31 cellular contexts compared by ENCODE assay signal in the genomic region with DNA sequence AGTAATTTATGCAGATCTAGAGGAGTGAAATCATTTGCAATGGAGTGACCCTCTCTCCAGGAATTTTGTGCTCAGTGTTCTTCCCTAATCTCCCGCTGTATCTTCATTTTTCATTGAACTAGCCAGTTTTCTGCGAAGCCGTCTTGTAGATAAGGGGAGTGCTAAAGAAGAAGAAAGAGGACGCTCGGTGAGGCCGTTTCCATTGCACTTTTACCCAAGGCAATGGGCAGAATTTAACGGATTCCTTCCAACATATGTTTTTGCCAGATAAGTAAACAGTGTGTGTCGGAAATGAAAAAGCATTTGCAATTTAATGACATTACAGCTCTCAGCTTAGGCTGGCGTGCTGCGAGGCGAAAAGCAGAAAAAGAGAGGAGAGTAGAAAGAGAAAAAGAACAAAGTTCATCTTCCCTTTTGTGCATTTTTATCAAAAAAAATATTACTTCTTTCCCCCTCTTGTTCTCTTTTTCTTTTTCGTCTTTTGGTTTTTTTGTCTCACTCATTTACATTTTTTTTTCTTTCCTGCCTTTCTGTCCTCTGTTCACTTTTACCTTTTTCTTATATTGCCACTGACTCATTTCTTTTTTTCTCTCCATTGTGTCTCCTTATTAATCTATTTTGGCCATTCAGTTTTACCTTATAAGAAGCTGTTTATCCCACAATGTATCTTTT. TPM values are rescaled to one million over a fixed set of nuclear protein-coding genes. Genes with fewer than 3 reads are reported as not detected.
A peak's percentile ranks its signal among the peaks of the same experiment; 100 is the strongest.
DNase-seq lines count a peak whose midpoint lies in the region; ATAC-seq, FAIRE-seq and TF ChIP-seq lines count a peak whose summit lies in the region.
"Had no signal": no experiment of that assay in that cellular context is flagged by ENCODE, and none has a peak within 500 bp of the region (broad histone marks: within the 10 kb centered on the region; RNA-seq: fewer than 3 reads in every experiment).

No MANE protein-coding gene starts in this region.

- peak; percentile 93 for FAIRE-seq in K562 (lab: Jason Lieb, UNC)
- FAIRE-seq: D721Med, GM12891 had no signal

- no peak for TF ChIP-seq CTCF in GM23338 (conservative IDR thresholded peaks at IDR 0.05; ENCODE audit: low read depth in 2 of 2)
- TF ChIP-seq CTCF in K562 (IDR thresholded peaks at IDR 0.05 in 2 of 3, conservative IDR thresholded peaks at IDR 0.05 in 1 of 3; ENCODE audit: insufficient read depth in 2 of 3, low read depth in 1 of 3, low read length in 3 of 3), result no peak
- TF ChIP-seq CTCF in neural progenitor cell (IDR thresholded peaks at IDR 0.05), result no peak
- no peak for TF ChIP-seq CTCF in prostate gland (IDR thresholded peaks at IDR 0.05)

- H3K27me3 ChIP-seq in GM23338 (ENCODE audit: insufficient read depth) (no peaks in the 10 kb centered on the region), K562 (ENCODE audit: control insufficient read depth in 2 of 2, insufficient read depth in 2 of 2, low read length in 2 of 2) (no peaks in the 10 kb centered on the region), neural progenitor cell (no peaks in the 10 kb centered on the region), prostate gland (replicated peaks; ENCODE audit: insufficient read depth) (no peaks in the 10 kb centered on the region)
- H3K27me3 ChIP-seq: ovary, right atrium auricular region had no signal

- H4K20me1 ChIP-seq in GM23338 (replicated peaks; ENCODE audit: insufficient read depth) (no peaks in the 10 kb centered on the region), K562 (replicated peaks; ENCODE audit: control insufficient read depth, insufficient read depth, low read length) (no peaks in the 10 kb centered on the region), neural progenitor cell (ENCODE audit: low read depth) (no peaks in the 10 kb centered on the region)

- H2AFZ ChIP-seq in GM23338 (no peak overlapping the region), K562 (ENCODE audit: low read depth, low read length) (peak overlapping the region; percentile 81), neural progenitor cell (replicated peaks) (peak overlapping the region; percentile 58)

- POLR2A ChIA-PET in K562 (lab: Yijun Ruan, JAX), result interaction anchor here (1.8 to 2.2 kb wide), 2 partner anchors 10 kb away, joined by 6 read pairs; no protein-coding TSS in a partner anchor

- H3K4me2 ChIP-seq in GM23338, result 0 out of 2 replicates have a peak overlapping the region, but pooled peaks have one; percentile 53
- peak overlapping the region; percentile 62 for H3K4me2 ChIP-seq in K562 (ENCODE audit: insufficient read depth, low read length)
- H3K4me2 ChIP-seq in neural progenitor cell, result peak overlapping the region; percentile 65

- H3K27me3 Mint-ChIP-seq in GM23338 (ENCODE audit: insufficient read depth, low read depth, poor library complexity) (peaks cover 8% of the 10 kb centered on the region), neural progenitor cell (ENCODE audit: insufficient read depth, low read depth) (no peaks in the 10 kb centered on the region)

- H3K36me3 Mint-ChIP-seq in GM23338 (ENCODE audit: low read depth) (no peaks in the 10 kb centered on the region), neural progenitor cell (no peaks in the 10 kb centered on the region)
- H3K36me3 Mint-ChIP-seq: mesothelial cell of epicardium; naive thymus-derived CD4-positive, alpha-beta T cell had no signal

- H3K4me1 ChIP-seq in GM23338 (ENCODE audit: insufficient read depth), result peaks cover 13% of the 10 kb centered on the region
- peaks cover 9 to 67% of the 10 kb centered on the region in 2 experiments for H3K4me1 ChIP-seq in K562 (replicated peaks in 1 of 2; ENCODE audit: control insufficient read depth in 2 of 2, insufficient read depth in 2 of 2, low read length in 2 of 2)
- H3K4me1 ChIP-seq in neural progenitor cell, result peaks cover 57% of the 10 kb centered on the region
- no peaks in the 10 kb centered on the region for H3K4me1 ChIP-seq in prostate gland (replicated peaks)
- H3K4me1 ChIP-seq: adrenal gland, heart left ventricle, right atrium auricular region had no signal

- peak in 1 of 2 experiments; percentile 21; a peak in 1 of 4 replicates for TF ChIP-seq RAD21 in K562 (CRISPR knock-in tag; conservative IDR thresholded peaks at IDR 0.05 in 1 of 2, IDR thresholded peaks at IDR 0.05 in 1 of 2)

- H3K27ac ChIP-seq in GM23338 (ENCODE audit: low read depth) (no peak overlapping the region), K562 (ENCODE audit: extremely low read depth, low read depth, low read length) (peak overlapping the region; percentile 81), neural progenitor cell (no peak overlapping the region), prostate gland (no peak overlapping the region)
- H3K27ac ChIP-seq: adrenal gland, brain microvascular endothelial cell, C4-2B, epithelial cell of prostate, heart left ventricle, ovary, right atrium auricular region, thoracic aorta had no signal

- peak overlapping the region; percentile 17; the same call in 1 of the 2 replicates for H3K4me3 ChIP-seq in GM23338
- H3K4me3 ChIP-seq in K562, result no peak overlapping the region
- no peak overlapping the region for H3K4me3 ChIP-seq in neural progenitor cell
- no peak overlapping the region for H3K4me3 ChIP-seq in prostate gland
- H3K4me3 ChIP-seq: adrenal gland, heart left ventricle, ovary, right atrium auricular region, thoracic aorta had no signal

- H3K79me2 ChIP-seq in GM23338 (replicated peaks; ENCODE audit: insufficient read depth), result no peaks in the 10 kb centered on the region
- H3K79me2 ChIP-seq in K562 (ENCODE audit: control insufficient read depth, insufficient read depth, low read length), result no peaks in the 10 kb centered on the region
- no peaks in the 10 kb centered on the region for H3K79me2 ChIP-seq in neural progenitor cell (ENCODE audit: low read depth)

- H3K9me3 ChIP-seq in K562 (replicated peaks; ENCODE audit: control insufficient read depth, insufficient read depth, low read depth, low read length), result no peaks in the 10 kb centered on the region
- H3K9me3 ChIP-seq in neural progenitor cell (ENCODE audit: low read depth), result no peaks in the 10 kb centered on the region
- H3K9me3 ChIP-seq in prostate gland, result no peaks in the 10 kb centered on the region
- H3K9me3 ChIP-seq: adrenal gland, heart left ventricle, ovary, right atrium auricular region, thoracic aorta had no signal

- ATAC-seq in GM23338 (no peak), K562 (peak; percentile 73), GM21526 (IDR thresholded peaks at IDR 0.05; ENCODE audit: low FRiP score, unreplicated experiment) (no peak)
- ATAC-seq: activated CD8-positive, alpha-beta T cell treated with anti-CD3 and anti-CD28 coated beads, Interleukin-2, amount 10 ng/mL, durations not matched to agents 7 days and 5 days; heart left ventricle; left ventricle myocardium superior; naive thymus-derived CD4-positive, alpha-beta T cell; stimulated activated naive B cell treated with anti-CD40 and anti-IgM and Interleukin-4, amounts not matched to agents 10 μg/mL and 1 μg/mL and 100 μg/mL, for 72 hours had no signal

- H3K9me1 ChIP-seq in K562 (ENCODE audit: control insufficient read depth, insufficient read depth, low read length), result no peaks in the 10 kb centered on the region

- intact Hi-C loops in K562 (cut with micrococcal nuclease) (loop anchor here (5.0 to 10.0 kb wide), 3 partner anchors 45 to 742 kb away; no protein-coding TSS in a partner anchor), prostate gland (cut with DNase I) (no loop called here)

- H3K27ac Mint-ChIP-seq in GM23338 (no peak overlapping the region), neural progenitor cell (peak overlapping the region; percentile 44)
- H3K27ac Mint-ChIP-seq: activated CD8-positive, alpha-beta T cell treated with anti-CD3 and anti-CD28 coated beads, Interleukin-2, amount 10 ng/mL, durations not matched to agents 7 days and 5 days; mesothelial cell of epicardium; stimulated activated naive B cell treated with anti-CD40 and anti-IgM and Interleukin-4, amounts not matched to agents 10 μg/mL and 1 μg/mL and 100 μg/mL, for 72 hours had no signal

- in situ Hi-C loops in K562 (cut with MboI), result loop anchor here (25.0 kb wide), 1 partner anchor 750 kb away; no protein-coding TSS in a partner anchor

- peaks cover 32% of the 10 kb centered on the region for H3K4me1 Mint-ChIP-seq in GM23338
- peaks cover 59% of the 10 kb centered on the region for H3K4me1 Mint-ChIP-seq in neural progenitor cell

- H3K36me3 ChIP-seq in GM23338 (ENCODE audit: insufficient read depth), result no peaks in the 10 kb centered on the region
- no peaks in the 10 kb centered on the region; the same call in 2 of the 3 replicates for H3K36me3 ChIP-seq in K562 (ENCODE audit: control insufficient read depth, insufficient read depth, low read length)
- no peaks in the 10 kb centered on the region for H3K36me3 ChIP-seq in neural progenitor cell
- no peaks in the 10 kb centered on the region for H3K36me3 ChIP-seq in prostate gland
- H3K36me3 ChIP-seq: adrenal gland, brain microvascular endothelial cell, heart left ventricle, ovary, right atrium auricular region, thoracic aorta had no signal

- DNase-seq in GM23338 (ENCODE audit: low spot score) (no peak), OCI-M2 (lab: John Stamatoyannopoulos, UW; ENCODE audit: unreplicated experiment) (peak; percentile 56), K562 (ENCODE audit: extremely low read depth in 1 of 4, low spot score in 3 of 4) (peak; percentile 38 to 91 (median 52)), neural progenitor cell (ENCODE audit: low spot score) (no peak), NCI-H146 (lab: John Stamatoyannopoulos, UW) (no peak), prostate gland (ENCODE audit: low spot score) (no peak)
- DNase-seq: activated CD8-positive, alpha-beta T cell treated with anti-CD3 and anti-CD28 coated beads, Interleukin-2, amount 10 ng/mL, durations not matched to agents 7 days and 5 days; activated gamma-delta T cell treated with Interleukin-2 at 50 U/mL for 16 hours; activated T-cell treated with anti-CD3 and anti-CD28 coated beads for 4 hours; adrenal gland; brain microvascular endothelial cell; effector CD4-positive, alpha-beta T cell; heart left ventricle; Kasumi-1; left ventricle myocardium superior; MV-4-11; naive thymus-derived CD4-positive, alpha-beta T cell; NCI-H510A; ovary; stimulated activated CD4-positive, alpha-beta T cell treated with anti-CD3 and anti-CD28 coated beads, Interleukin-4, amount 100 ng/mL, for 24 hours; stimulated activated naive B cell treated with anti-CD40 and anti-IgM and Interleukin-4, amounts not matched to agents 10 μg/mL and 1 μg/mL and 100 μg/mL, for 72 hours; T1000 had no signal

- H3K4me3 Mint-ChIP-seq in GM23338 (no peak overlapping the region), neural progenitor cell (peak overlapping the region; percentile 59)
- H3K4me3 Mint-ChIP-seq: activated CD8-positive, alpha-beta T cell treated with anti-CD3 and anti-CD28 coated beads, Interleukin-2, amount 10 ng/mL, durations not matched to agents 7 days and 5 days; mesothelial cell of epicardium; stimulated activated naive B cell treated with anti-CD40 and anti-IgM and Interleukin-4, amounts not matched to agents 10 μg/mL and 1 μg/mL and 100 μg/mL, for 72 hours had no signal

- TF ChIP-seq EP300 in K562 (IDR thresholded peaks at IDR 0.05; ENCODE audit: low read length), result peak; percentile 93

- no TSS peak for BruUV-seq in K562 (replicated peaks; lab: Mats Ljungman, UMichigan)

- TF ChIP-seq POLR2A in K562 (conservative IDR thresholded peaks at IDR 0.05), result peak; percentile 50; the same call in 1 of the 2 replicates
- TF ChIP-seq POLR2A in prostate gland (IDR thresholded peaks at IDR 0.05), result no peak

- no peaks in the 10 kb centered on the region for H3K9me3 Mint-ChIP-seq in GM23338
- H3K9me3 Mint-ChIP-seq in neural progenitor cell, result no peaks in the 10 kb centered on the region
- H3K9me3 Mint-ChIP-seq: mesothelial cell of epicardium; stimulated activated naive B cell treated with anti-CD40 and anti-IgM and Interleukin-4, amounts not matched to agents 10 μg/mL and 1 μg/mL and 100 μg/mL, for 72 hours had no signal

- 0% methylated on average over 12 of the region's 12 CpGs for WGBS in K562 (ENCODE audit: insufficient coverage, low coverage, missing lambda C conversion rate)
- WGBS in prostate gland, result 27% methylated on average over 12 of the region's 12 CpGs

- CTCF ChIA-PET in K562 (lab: Yijun Ruan, JAX; ENCODE audit: low intra/inter-chr PET ratio), result interaction anchor here (0.6 kb wide), 1 partner anchor 238 kb away, joined by 3 read pairs; no protein-coding TSS in a partner anchor

- no peaks in the 10 kb centered on the region for H3F3A ChIP-seq in GM23338 (replicated peaks; ENCODE audit: low read depth)
- peaks cover 25% of the 10 kb centered on the region for H3F3A ChIP-seq in neural progenitor cell (ENCODE audit: low read depth)

- H3K9ac ChIP-seq in K562 (ENCODE audit: insufficient read depth in 1 of 2, low read depth in 2 of 2, low read length in 2 of 2), result peak overlapping the region in 1 of 2 experiments; percentile 63; a peak in 2 of 4 replicates
- no peak overlapping the region for H3K9ac ChIP-seq in neural progenitor cell

- H3K9me2 ChIP-seq in GM23338 (ENCODE audit: insufficient read depth), result no peaks in the 10 kb centered on the region

RNA-seq across cellular contexts. Expression of a gene that starts 49.9 kb away (rescaled TPM):
- total RNA-seq in GM23338 (2014; rRNA removed; shearing (Covaris generic)), result 3.5 and 4.7 TPM in 2 replicates
- polyA plus RNA-seq in GM23338 (2016; fragmentation: Nextera tagmentation; extraction: Ambion mirVana), result 1.7 and 2.3 TPM in 2 replicates
- not detected in 2 replicates for total RNA-seq in K562 (2011; cell fraction: chromatin; rRNA removed; ENCODE audit: low replicate concordance)
- total RNA-seq in K562 (2011; cell fraction: nucleolus; rRNA removed), result 0.17 TPM in 1 of 2 replicates, not detected in the other
- total RNA-seq in K562 (2011; cell fraction: nucleoplasm; rRNA removed), result 0.23 TPM in 1 of 2 replicates, not detected in the other
- not detected in 2 replicates for total RNA-seq in K562 (2014; rRNA removed)
- not detected in 2 replicates for total RNA-seq in K562 (2014; rRNA removed; fragmentation: Illumina TruSeq; extraction: Trizol)
- total RNA-seq in K562 (2015; rRNA removed; fragmentation: Illumina TruSeq; extraction: Trizol), result 0.07 and 0.08 TPM in 2 replicates
- not detected in 2 replicates for total RNA-seq in K562 (2021)
- not detected in 2 replicates for polyA plus RNA-seq in K562 (2011; rRNA removed)
- polyA plus RNA-seq in K562 (2011; cell fraction: cytosol; rRNA removed), result 0.01 TPM in 1 of 2 replicates, not detected in the other
- 0.10 TPM in 1 of 2 replicates, not detected in the other for polyA plus RNA-seq in K562 (2011; cell fraction: nucleus; rRNA removed)
- 0.07 and 0.18 TPM in 2 replicates for polyA plus RNA-seq in K562 (2012)
- not detected in 2 replicates for polyA plus RNA-seq in K562 (2014; fragmentation: Illumina TruSeq; extraction: Trizol)
- not detected for polyA plus RNA-seq in K562 (2014; fragmentation: Nextera tagmentation; extraction: Ambion mirVana)
- 0.04 TPM in 1 of 2 replicates, not detected in the other for polyA plus RNA-seq in K562 (2014; rRNA removed)
- polyA minus RNA-seq in K562 (2011; rRNA and poly(A)+ RNA removed), result not detected in 2 replicates
- polyA minus RNA-seq in K562 (2011; cell fraction: cytosol; rRNA and poly(A)+ RNA removed), result not detected in 2 replicates
- not detected in 2 replicates for polyA minus RNA-seq in K562 (2011; cell fraction: nucleus; rRNA and poly(A)+ RNA removed)
- total RNA-seq in neural progenitor cell (ENCODE audit: low replicate concordance), result 94.7 and 132 TPM in 2 replicates
- total RNA-seq in prostate gland, result 1 to 10 TPM; 1.1 to 2.0 TPM
- total RNA-seq: activated CD8-positive, alpha-beta T cell treated with anti-CD3 and anti-CD28 coated beads, Interleukin-2, amount 10 ng/mL, durations not matched to agents 7 days and 5 days; adrenal gland; heart left ventricle; left ventricle myocardium superior; mesothelial cell of epicardium; naive thymus-derived CD4-positive, alpha-beta T cell; ovary; right atrium auricular region had no signal
- polyA plus RNA-seq: adrenal gland; AG04450; heart left ventricle; naive thymus-derived CD4-positive, alpha-beta T cell had no signal

Comparison
In these comparisons a context has a peak if more than half of its experiments do, and no peak if none do; other contexts are left out.
1. DNase-seq: peak in OCI-M2 (single experiment) and K562 (4 of 4); none in GM23338 (single experiment), neural progenitor cell (single experiment), NCI-H146 (single experiment) and prostate gland (single experiment).
2. RNA of a gene that starts 49.9 kb away (total RNA-seq): 94.7 to 132 TPM in neural progenitor cell; 3.5 to 4.7 TPM in GM23338, 1.1 to 2.0 TPM in prostate gland and 0.07 to 0.23 TPM in K562; every median in the first group is over 10 times any median in the second.
3. Peak in every context shown above with its lines, with median percentiles within 50 percentile points of each other: H3K4me2 ChIP-seq.